Comparison of ENCODE assay signal across 2 cellular contexts in the genomic region with DNA sequence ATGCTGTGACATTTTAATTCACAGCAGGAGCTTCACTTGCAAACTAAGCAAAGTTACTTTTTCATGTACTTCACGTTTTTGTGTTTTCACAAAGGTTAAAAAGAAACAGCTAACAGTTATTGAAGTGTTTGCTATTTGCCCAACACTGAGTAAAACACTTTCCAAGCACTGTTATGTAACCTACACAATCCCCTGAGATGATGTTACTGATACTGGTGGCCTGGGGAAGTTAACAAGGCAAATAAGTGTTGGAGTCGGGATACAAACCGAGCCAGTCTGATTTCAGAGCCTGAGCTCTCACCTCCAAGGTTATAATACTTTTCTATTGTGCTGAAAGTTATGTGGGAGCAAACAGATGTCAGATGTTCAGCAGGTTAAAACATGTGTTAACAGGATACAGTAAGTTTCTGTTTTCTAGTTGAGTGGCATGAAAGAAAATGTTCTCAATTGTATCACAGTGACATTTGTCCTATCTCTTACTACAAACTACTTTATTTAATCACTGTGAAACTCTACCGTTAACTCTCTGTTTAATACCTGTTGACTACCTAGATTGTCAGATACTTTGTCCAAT.
TF ChIP-seq lines count a peak whose summit lies in the region.

No MANE protein-coding gene starts in this region.

TF ChIP-seq in liver, 16 proteins besides CTCF, POLR2A, EP300 and RAD21 (continued from another document):
- peak in 1 of 2 donors; percentile 63 for TF ChIP-seq HNF4A (conservative IDR thresholded peaks at IDR 0.05)
- TF ChIP-seq FOXA2 (IDR thresholded peaks at IDR 0.05) = no peak
- TF ChIP-seq, protein P1, sequence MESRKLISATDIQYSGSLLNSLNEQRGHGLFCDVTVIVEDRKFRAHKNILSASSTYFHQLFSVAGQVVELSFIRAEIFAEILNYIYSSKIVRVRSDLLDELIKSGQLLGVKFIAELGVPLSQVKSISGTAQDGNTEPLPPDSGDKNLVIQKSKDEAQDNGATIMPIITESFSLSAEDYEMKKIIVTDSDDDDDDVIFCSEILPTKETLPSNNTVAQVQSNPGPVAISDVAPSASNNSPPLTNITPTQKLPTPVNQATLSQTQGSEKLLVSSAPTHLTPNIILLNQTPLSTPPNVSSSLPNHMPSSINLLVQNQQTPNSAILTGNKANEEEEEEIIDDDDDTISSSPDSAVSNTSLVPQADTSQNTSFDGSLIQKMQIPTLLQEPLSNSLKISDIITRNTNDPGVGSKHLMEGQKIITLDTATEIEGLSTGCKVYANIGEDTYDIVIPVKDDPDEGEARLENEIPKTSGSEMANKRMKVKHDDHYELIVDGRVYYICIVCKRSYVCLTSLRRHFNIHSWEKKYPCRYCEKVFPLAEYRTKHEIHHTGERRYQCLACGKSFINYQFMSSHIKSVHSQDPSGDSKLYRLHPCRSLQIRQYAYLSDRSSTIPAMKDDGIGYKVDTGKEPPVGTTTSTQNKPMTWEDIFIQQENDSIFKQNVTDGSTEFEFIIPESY (IDR thresholded peaks at IDR 0.05) = no peak
- no peak for TF ChIP-seq EGR1 (IDR thresholded peaks at IDR 0.05; ENCODE audit: low read depth in 2 of 2)
- no peak for TF ChIP-seq NR2F2 (IDR thresholded peaks at IDR 0.05)
- TF ChIP-seq, protein P2, sequence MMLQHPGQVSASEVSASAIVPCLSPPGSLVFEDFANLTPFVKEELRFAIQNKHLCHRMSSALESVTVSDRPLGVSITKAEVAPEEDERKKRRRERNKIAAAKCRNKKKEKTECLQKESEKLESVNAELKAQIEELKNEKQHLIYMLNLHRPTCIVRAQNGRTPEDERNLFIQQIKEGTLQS (IDR thresholded peaks at IDR 0.05) = no peak
- TF ChIP-seq, protein P3, sequence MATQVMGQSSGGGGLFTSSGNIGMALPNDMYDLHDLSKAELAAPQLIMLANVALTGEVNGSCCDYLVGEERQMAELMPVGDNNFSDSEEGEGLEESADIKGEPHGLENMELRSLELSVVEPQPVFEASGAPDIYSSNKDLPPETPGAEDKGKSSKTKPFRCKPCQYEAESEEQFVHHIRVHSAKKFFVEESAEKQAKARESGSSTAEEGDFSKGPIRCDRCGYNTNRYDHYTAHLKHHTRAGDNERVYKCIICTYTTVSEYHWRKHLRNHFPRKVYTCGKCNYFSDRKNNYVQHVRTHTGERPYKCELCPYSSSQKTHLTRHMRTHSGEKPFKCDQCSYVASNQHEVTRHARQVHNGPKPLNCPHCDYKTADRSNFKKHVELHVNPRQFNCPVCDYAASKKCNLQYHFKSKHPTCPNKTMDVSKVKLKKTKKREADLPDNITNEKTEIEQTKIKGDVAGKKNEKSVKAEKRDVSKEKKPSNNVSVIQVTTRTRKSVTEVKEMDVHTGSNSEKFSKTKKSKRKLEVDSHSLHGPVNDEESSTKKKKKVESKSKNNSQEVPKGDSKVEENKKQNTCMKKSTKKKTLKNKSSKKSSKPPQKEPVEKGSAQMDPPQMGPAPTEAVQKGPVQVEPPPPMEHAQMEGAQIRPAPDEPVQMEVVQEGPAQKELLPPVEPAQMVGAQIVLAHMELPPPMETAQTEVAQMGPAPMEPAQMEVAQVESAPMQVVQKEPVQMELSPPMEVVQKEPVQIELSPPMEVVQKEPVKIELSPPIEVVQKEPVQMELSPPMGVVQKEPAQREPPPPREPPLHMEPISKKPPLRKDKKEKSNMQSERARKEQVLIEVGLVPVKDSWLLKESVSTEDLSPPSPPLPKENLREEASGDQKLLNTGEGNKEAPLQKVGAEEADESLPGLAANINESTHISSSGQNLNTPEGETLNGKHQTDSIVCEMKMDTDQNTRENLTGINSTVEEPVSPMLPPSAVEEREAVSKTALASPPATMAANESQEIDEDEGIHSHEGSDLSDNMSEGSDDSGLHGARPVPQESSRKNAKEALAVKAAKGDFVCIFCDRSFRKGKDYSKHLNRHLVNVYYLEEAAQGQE (IDR thresholded peaks at IDR 0.05) = peak; percentile 19
- peak; percentile 54 for TF ChIP-seq YY1 (IDR thresholded peaks at IDR 0.05)
- TF ChIP-seq RXRA (IDR thresholded peaks at IDR 0.05) = peak in 1 of 2 donors; percentile 63
- TF ChIP-seq, protein P4, sequence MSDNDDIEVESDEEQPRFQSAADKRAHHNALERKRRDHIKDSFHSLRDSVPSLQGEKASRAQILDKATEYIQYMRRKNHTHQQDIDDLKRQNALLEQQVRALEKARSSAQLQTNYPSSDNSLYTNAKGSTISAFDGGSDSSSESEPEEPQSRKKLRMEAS (IDR thresholded peaks at IDR 0.05) = no peak
- no peak for TF ChIP-seq SP1 (IDR thresholded peaks at IDR 0.05)
- TF ChIP-seq FOXA1 (IDR thresholded peaks at IDR 0.05) = no peak
- TF ChIP-seq GABPA (IDR thresholded peaks at IDR 0.05 in 1 of 2, conservative IDR thresholded peaks at IDR 0.05 in 1 of 2) = no peak
- no peak for TF ChIP-seq TAF1 (conservative IDR thresholded peaks at IDR 0.05)

TF ChIP-seq in HepG2, 621 proteins besides CTCF, POLR2A, EP300 and RAD21:
- TF ChIP-seq, protein P4 (IDR thresholded peaks at IDR 0.05) = no peak
- TF ChIP-seq HNF4G (IDR thresholded peaks at IDR 0.05; ENCODE audit: borderline replicate concordance, low read depth, low read length) = no peak
- TF ChIP-seq HNF4G (CRISPR knock-in tag; IDR thresholded peaks at IDR 0.05; ENCODE audit: borderline replicate concordance, low read depth) = no peak
- no peak for TF ChIP-seq TAF1 (CRISPR knock-in tag; IDR thresholded peaks at IDR 0.05)
- TF ChIP-seq, protein P5, sequence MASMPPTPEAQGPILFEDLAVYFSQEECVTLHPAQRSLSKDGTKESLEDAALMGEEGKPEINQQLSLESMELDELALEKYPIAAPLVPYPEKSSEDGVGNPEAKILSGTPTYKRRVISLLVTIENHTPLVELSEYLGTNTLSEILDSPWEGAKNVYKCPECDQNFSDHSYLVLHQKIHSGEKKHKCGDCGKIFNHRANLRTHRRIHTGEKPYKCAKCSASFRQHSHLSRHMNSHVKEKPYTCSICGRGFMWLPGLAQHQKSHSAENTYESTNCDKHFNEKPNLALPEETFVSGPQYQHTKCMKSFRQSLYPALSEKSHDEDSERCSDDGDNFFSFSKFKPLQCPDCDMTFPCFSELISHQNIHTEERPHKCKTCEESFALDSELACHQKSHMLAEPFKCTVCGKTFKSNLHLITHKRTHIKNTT (CRISPR knock-in tag; IDR thresholded peaks at IDR 0.05) = no peak
- TF ChIP-seq, protein P6, sequence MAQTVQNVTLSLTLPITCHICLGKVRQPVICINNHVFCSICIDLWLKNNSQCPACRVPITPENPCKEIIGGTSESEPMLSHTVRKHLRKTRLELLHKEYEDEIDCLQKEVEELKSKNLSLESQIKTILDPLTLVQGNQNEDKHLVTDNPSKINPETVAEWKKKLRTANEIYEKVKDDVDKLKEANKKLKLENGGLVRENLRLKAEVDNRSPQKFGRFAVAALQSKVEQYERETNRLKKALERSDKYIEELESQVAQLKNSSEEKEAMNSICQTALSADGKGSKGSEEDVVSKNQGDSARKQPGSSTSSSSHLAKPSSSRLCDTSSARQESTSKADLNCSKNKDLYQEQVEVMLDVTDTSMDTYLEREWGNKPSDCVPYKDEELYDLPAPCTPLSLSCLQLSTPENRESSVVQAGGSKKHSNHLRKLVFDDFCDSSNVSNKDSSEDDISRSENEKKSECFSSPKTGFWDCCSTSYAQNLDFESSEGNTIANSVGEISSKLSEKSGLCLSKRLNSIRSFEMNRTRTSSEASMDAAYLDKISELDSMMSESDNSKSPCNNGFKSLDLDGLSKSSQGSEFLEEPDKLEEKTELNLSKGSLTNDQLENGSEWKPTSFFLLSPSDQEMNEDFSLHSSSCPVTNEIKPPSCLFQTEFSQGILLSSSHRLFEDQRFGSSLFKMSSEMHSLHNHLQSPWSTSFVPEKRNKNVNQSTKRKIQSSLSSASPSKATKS (CRISPR knock-in tag; IDR thresholded peaks at IDR 0.05) = no peak
- TF ChIP-seq ZKSCAN8 (CRISPR knock-in tag; IDR thresholded peaks at IDR 0.05; ENCODE audit: borderline replicate concordance) = no peak
- TF ChIP-seq TGIF2 (CRISPR knock-in tag; IDR thresholded peaks at IDR 0.05) = no peak
- TF ChIP-seq, protein P1 (CRISPR knock-in tag; IDR thresholded peaks at IDR 0.05) = no peak
- TF ChIP-seq JUNB (CRISPR knock-in tag; IDR thresholded peaks at IDR 0.05; ENCODE audit: borderline replicate concordance) = no peak
- TF ChIP-seq ZNF549 (CRISPR knock-in tag; IDR thresholded peaks at IDR 0.05) = no peak
